Comparison of ENCODE assay signal across 24 cellular contexts in the genomic region with DNA sequence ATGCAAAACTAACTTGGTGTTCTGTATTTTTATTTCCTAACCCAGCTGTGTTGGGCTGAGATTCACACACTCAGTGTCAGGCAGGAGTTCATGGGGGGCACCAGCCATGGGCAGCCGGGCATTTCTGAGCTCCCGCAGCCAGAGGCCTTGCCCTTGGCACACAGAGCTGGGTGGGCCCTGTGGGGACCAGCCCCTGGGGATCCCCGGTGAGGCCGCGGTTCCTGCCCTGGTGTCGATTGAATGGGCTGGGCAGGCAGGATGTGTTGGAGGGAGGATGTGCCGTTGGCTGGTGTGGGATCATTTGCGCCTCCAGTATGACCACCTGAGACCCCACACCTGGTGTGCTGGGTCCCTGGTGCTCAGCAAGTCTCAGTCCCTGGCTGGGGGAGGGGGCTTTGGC.
"Had no signal": no experiment of that assay in that cellular context is flagged by ENCODE, and none has a peak within 500 bp of the region (broad histone marks: within the 10 kb centered on the region; RNA-seq: fewer than 3 reads in every experiment).

No MANE protein-coding gene starts in this region.

- DNase-seq: colonic mucosa; dermis blood vessel endothelial cell; effector memory CD8-positive, alpha-beta T cell; erythroblast; esophagus squamous epithelium; head of caudate nucleus; kidney; left cardiac atrium; left lung; mesenchymal stem cell; mucosa of descending colon; naive B cell; stimulated activated CD4-positive, alpha-beta T cell treated with anti-CD3 and anti-CD28 coated beads, Interleukin-12 subunit alpha, Interleukin-12 subunit beta, amount 100 ng/mL, for 4 hours; stimulated activated CD4-positive, alpha-beta T cell treated with anti-CD3 and anti-CD28 coated beads, Interleukin-1b, Interleukin-23, amount 100 ng/mL, for 48 hours; stimulated activated CD4-positive, alpha-beta T cell treated with anti-CD3 and anti-CD28 coated beads, Interleukin-4, amount 100 ng/mL, for 1 hour; stimulated activated CD8-positive, alpha-beta memory T cell treated with anti-CD3 and anti-CD28 coated beads, Interleukin-4, amount 100 ng/mL, for 48 hours; stimulated activated naive CD4-positive, alpha-beta T cell; stimulated activated naive CD8-positive, alpha-beta T cell treated with anti-CD3 and anti-CD28 coated beads, Interleukin-15, amount 100 ng/mL, for 72 hours; thyroid gland had no signal

- H3K4me3 ChIP-seq: colonic mucosa, esophagus squamous epithelium, left lung, mucosa of descending colon, prostate gland, right atrium auricular region, smooth muscle cell, suprapubic skin, thyroid gland had no signal

- H3K27ac ChIP-seq: colonic mucosa, esophagus squamous epithelium, left lung, prostate gland, right atrium auricular region, suprapubic skin, thyroid gland had no signal

- H3K36me3 ChIP-seq: colonic mucosa, esophagus squamous epithelium, left lung, prostate gland, right atrium auricular region, suprapubic skin, thyroid gland had no signal

- H3K9me3 ChIP-seq: colonic mucosa, left lung, mucosa of descending colon, prostate gland, right atrium auricular region, suprapubic skin, thyroid gland had no signal

- ATAC-seq: effector memory CD8-positive, alpha-beta T cell; left cardiac atrium; left lung; mucosa of descending colon; sciatic nerve had no signal

- H3K4me1 ChIP-seq: colonic mucosa, esophagus squamous epithelium, left lung, prostate gland, right atrium auricular region, suprapubic skin had no signal

- H3K4me2 ChIP-seq: smooth muscle cell had no signal

- H3K27me3 ChIP-seq: colonic mucosa, right atrium auricular region, thyroid gland had no signal
